ENCODE assay signal across 8 cellular contexts in the genomic region with DNA sequence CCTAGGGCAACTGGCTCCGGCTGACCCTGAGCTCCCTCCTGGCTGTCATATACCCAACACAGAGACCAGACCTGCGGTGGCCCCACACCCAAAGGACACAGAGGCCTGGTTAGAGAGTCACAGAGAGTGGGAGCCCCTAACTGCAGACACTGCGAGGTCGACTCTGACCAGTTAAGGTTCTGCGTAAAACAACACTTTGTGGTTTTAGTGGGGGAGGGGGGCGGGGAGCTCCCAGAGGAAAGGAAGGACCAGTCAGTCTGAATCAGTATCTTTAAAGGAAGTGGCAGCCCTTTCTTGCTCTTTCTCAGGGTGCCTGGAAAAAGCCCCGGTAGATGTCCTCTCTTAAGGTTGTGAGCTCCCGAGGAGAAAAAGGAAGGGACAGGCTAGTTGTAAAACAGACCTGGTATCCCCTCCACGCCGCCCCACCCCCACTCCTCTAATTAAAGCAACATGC. TPM values are rescaled to one million over a fixed set of nuclear protein-coding genes. Genes with fewer than 3 reads are reported as not detected.
DNase-seq lines count a peak whose midpoint lies in the region; ATAC-seq and TF ChIP-seq lines count a peak whose summit lies in the region.

No MANE protein-coding gene starts in this region.

- H3K4me3 ChIP-seq in uterus: peak overlapping the region; percentile 57 to 97

- peak in 1 of 2 donors; percentile 4 for ATAC-seq in activated T-cell treated with anti-CD3 and anti-CD28 coated beads, Interleukin-2, amount 50 U/mL, for 72 hours (replicated peaks in 1 of 2)
- no peak for ATAC-seq in GM21825 (IDR thresholded peaks at IDR 0.05; ENCODE audit: unreplicated experiment)

- H3K27ac Mint-ChIP-seq in activated T-cell treated with anti-CD3 and anti-CD28 coated beads, Interleukin-2, amount 50 U/mL, for 72 hours: peak overlapping the region; percentile 68

- no peak for TF ChIP-seq CTCF in uterus (IDR thresholded peaks at IDR 0.05)

- no peaks in the 10 kb centered on the region for H3K36me3 ChIP-seq in uterus

- H3K27ac ChIP-seq in uterus: peak overlapping the region; percentile 74 to 96

- TF ChIP-seq POLR2A in uterus (IDR thresholded peaks at IDR 0.05): no peak

- H3K9me3 ChIP-seq in uterus: no peaks in the 10 kb centered on the region

- H3K4me1 Mint-ChIP-seq in activated T-cell treated with anti-CD3 and anti-CD28 coated beads, Interleukin-2, amount 50 U/mL, for 72 hours (ENCODE audit: low read depth): peaks cover 73% of the 10 kb centered on the region

- H3K27me3 Mint-ChIP-seq in activated T-cell treated with anti-CD3 and anti-CD28 coated beads, Interleukin-2, amount 50 U/mL, for 72 hours (ENCODE audit: low read depth): no peaks in the 10 kb centered on the region

- no peaks in the 10 kb centered on the region for H3K27me3 ChIP-seq in uterus

- intact Hi-C loops in uterus (cut with DNase I; ENCODE audit: low total_unique reads): no loop called here

- peaks cover 5 to 9% of the 10 kb centered on the region in 2 donors for H3K4me1 ChIP-seq in uterus

- DNase-seq in stimulated activated CD4-positive, alpha-beta T cell treated with anti-CD3 and anti-CD28 coated beads, Interleukin-4, amount 100 ng/mL, for 1 hour: peak; percentile 18
- DNase-seq in stimulated activated CD4-positive, alpha-beta T cell treated with anti-CD3 and anti-CD28 coated beads, Interleukin-12 subunit alpha, Interleukin-12 subunit beta, amount 100 ng/mL, for 4 hours: no peak
- DNase-seq in activated T-cell treated with anti-CD3 and anti-CD28 coated beads, Interleukin-2, amount 50 U/mL, for 72 hours: peak; percentile 27 to 31
- DNase-seq in kidney tubule cell (ENCODE audit: low spot score) (peak; percentile 72), uterus (no peak), NCI-H1417 treated with DMSO at 0.1 percent for 48 hours (lab: John Stamatoyannopoulos, UW) (no peak), DMS 273 treated with DMSO at 0.1 percent for 48 hours (lab: John Stamatoyannopoulos, UW) (no peak)

- H3K9me3 Mint-ChIP-seq in activated T-cell treated with anti-CD3 and anti-CD28 coated beads, Interleukin-2, amount 50 U/mL, for 72 hours: no peaks in the 10 kb centered on the region

- H3K36me3 Mint-ChIP-seq in activated T-cell treated with anti-CD3 and anti-CD28 coated beads, Interleukin-2, amount 50 U/mL, for 72 hours (ENCODE audit: insufficient read depth in 2 of 2): peaks cover 21 to 38% of the 10 kb centered on the region in 2 donors

- H3K4me3 Mint-ChIP-seq in activated T-cell treated with anti-CD3 and anti-CD28 coated beads, Interleukin-2, amount 50 U/mL, for 72 hours: peak overlapping the region; percentile 82 to 89

RNA-seq across cellular contexts. Expression of a gene that starts 2.4 kb away (rescaled TPM):
- total RNA-seq in activated T-cell treated with anti-CD3 and anti-CD28 coated beads, Interleukin-2, amount 50 U/mL, for 72 hours: 10 to 100 TPM; 70.1 to 84.9 TPM
- total RNA-seq in uterus: 100 to 1,000 TPM in 1 of 4 donors, 10 to 100 TPM in 3; 19.7 to 125 (median 31.4) TPM

Comparison
In these comparisons a context has a peak if more than half of its experiments do, and no peak if none do; other contexts are left out.
1. DNase-seq: peak in stimulated activated CD4-positive, alpha-beta T cell treated with anti-CD3 and anti-CD28 coated beads, Interleukin-4, amount 100 ng/mL, for 1 hour (single experiment), activated T-cell treated with anti-CD3 and anti-CD28 coated beads, Interleukin-2, amount 50 U/mL, for 72 hours (2 of 2) and kidney tubule cell (single experiment); none in stimulated activated CD4-positive, alpha-beta T cell treated with anti-CD3 and anti-CD28 coated beads, Interleukin-12 subunit alpha, Interleukin-12 subunit beta, amount 100 ng/mL, for 4 hours (single experiment), uterus (0 of 2), NCI-H1417 treated with DMSO at 0.1 percent for 48 hours (single experiment) and DMS 273 treated with DMSO at 0.1 percent for 48 hours (single experiment).